1 cellular context compared by ENCODE assay signal in genomic region chr1:230867903-230868735, GRCh38.
TF ChIP-seq lines count a peak whose summit lies in the region.

Gene C1orf198, minus strand, starts transcription at chr1:230868521. Its CDS starts 9 bp downstream, at chr1:230868512.

TF ChIP-seq in HepG2, 621 proteins besides CTCF, POLR2A, EP300 and RAD21 (continued from another document and continues in another):
- TF ChIP-seq ZNF318 (CRISPR knock-in tag; IDR thresholded peaks at IDR 0.05) (no peak), ZNF737 (CRISPR knock-in tag; IDR thresholded peaks at IDR 0.05; ENCODE audit: borderline replicate concordance) (no peak), TCF7L2 (IDR thresholded peaks at IDR 0.05; ENCODE audit: low read depth, low read length) (no peak), ZNF232 (CRISPR knock-in tag; IDR thresholded peaks at IDR 0.05; ENCODE audit: borderline replicate concordance) (no peak), ZNF768 (CRISPR knock-in tag; IDR thresholded peaks at IDR 0.05) (peak; percentile 30; the same call in 1 of the 2 replicates), ZFY (CRISPR knock-in tag; IDR thresholded peaks at IDR 0.05) (peak; percentile 79), ZBTB4 (CRISPR knock-in tag; IDR thresholded peaks at IDR 0.05; ENCODE audit: borderline replicate concordance) (no peak), ZNF17 (CRISPR knock-in tag; IDR thresholded peaks at IDR 0.05) (no peak), KLF9 (CRISPR knock-in tag; IDR thresholded peaks at IDR 0.05; ENCODE audit: low read depth) (no peak), HINFP (CRISPR knock-in tag; IDR thresholded peaks at IDR 0.05; ENCODE audit: low read depth) (0 out of 2 replicates have a peak, but pooled peaks have one; percentile 30), POLR2G (IDR thresholded peaks at IDR 0.05; ENCODE audit: low read depth, low read length) (peak; percentile 71), MIER3 (CRISPR knock-in tag; IDR thresholded peaks at IDR 0.05; ENCODE audit: borderline replicate concordance) (no peak), ZSCAN29 (CRISPR knock-in tag; conservative IDR thresholded peaks at IDR 0.05) (no peak), CHD4 (IDR thresholded peaks at IDR 0.05; ENCODE audit: borderline replicate concordance, low read length) (no peak), HNRNPUL1 (IDR thresholded peaks at IDR 0.05; ENCODE audit: low read depth, low read length) (no peak), ZFX (CRISPR knock-in tag; IDR thresholded peaks at IDR 0.05; ENCODE audit: low read depth) (peak; percentile 70; the same call in 1 of the 2 replicates), HMG20B (CRISPR knock-in tag; conservative IDR thresholded peaks at IDR 0.05) (no peak), TFDP2 (CRISPR knock-in tag; IDR thresholded peaks at IDR 0.05) (no peak; the same call in 1 of the 2 replicates), ZNF484 (CRISPR knock-in tag; IDR thresholded peaks at IDR 0.05; ENCODE audit: borderline replicate concordance, low read depth) (no peak), PBX2 (CRISPR knock-in tag; IDR thresholded peaks at IDR 0.05) (no peak), CCAR2 (optimal IDR thresholded peaks at IDR 0.05; ENCODE audit: low read depth, low read length) (no peak), NR2F1 (CRISPR knock-in tag; IDR thresholded peaks at IDR 0.05) (no peak), DPF2 (CRISPR knock-in tag; IDR thresholded peaks at IDR 0.05; ENCODE audit: borderline replicate concordance, low read depth) (no peak), ETV5 (CRISPR knock-in tag; IDR thresholded peaks at IDR 0.05; ENCODE audit: borderline replicate concordance) (no peak), MXD4 (CRISPR knock-in tag; IDR thresholded peaks at IDR 0.05) (no peak; the same call in 1 of the 2 replicates), PHF8 (CRISPR knock-in tag; IDR thresholded peaks at IDR 0.05) (peak; percentile 70), LCORL (IDR thresholded peaks at IDR 0.05) (no peak), LCORL (CRISPR knock-in tag; IDR thresholded peaks at IDR 0.05) (no peak; the same call in 1 of the 2 replicates)
- TF ChIP-seq, protein P1, sequence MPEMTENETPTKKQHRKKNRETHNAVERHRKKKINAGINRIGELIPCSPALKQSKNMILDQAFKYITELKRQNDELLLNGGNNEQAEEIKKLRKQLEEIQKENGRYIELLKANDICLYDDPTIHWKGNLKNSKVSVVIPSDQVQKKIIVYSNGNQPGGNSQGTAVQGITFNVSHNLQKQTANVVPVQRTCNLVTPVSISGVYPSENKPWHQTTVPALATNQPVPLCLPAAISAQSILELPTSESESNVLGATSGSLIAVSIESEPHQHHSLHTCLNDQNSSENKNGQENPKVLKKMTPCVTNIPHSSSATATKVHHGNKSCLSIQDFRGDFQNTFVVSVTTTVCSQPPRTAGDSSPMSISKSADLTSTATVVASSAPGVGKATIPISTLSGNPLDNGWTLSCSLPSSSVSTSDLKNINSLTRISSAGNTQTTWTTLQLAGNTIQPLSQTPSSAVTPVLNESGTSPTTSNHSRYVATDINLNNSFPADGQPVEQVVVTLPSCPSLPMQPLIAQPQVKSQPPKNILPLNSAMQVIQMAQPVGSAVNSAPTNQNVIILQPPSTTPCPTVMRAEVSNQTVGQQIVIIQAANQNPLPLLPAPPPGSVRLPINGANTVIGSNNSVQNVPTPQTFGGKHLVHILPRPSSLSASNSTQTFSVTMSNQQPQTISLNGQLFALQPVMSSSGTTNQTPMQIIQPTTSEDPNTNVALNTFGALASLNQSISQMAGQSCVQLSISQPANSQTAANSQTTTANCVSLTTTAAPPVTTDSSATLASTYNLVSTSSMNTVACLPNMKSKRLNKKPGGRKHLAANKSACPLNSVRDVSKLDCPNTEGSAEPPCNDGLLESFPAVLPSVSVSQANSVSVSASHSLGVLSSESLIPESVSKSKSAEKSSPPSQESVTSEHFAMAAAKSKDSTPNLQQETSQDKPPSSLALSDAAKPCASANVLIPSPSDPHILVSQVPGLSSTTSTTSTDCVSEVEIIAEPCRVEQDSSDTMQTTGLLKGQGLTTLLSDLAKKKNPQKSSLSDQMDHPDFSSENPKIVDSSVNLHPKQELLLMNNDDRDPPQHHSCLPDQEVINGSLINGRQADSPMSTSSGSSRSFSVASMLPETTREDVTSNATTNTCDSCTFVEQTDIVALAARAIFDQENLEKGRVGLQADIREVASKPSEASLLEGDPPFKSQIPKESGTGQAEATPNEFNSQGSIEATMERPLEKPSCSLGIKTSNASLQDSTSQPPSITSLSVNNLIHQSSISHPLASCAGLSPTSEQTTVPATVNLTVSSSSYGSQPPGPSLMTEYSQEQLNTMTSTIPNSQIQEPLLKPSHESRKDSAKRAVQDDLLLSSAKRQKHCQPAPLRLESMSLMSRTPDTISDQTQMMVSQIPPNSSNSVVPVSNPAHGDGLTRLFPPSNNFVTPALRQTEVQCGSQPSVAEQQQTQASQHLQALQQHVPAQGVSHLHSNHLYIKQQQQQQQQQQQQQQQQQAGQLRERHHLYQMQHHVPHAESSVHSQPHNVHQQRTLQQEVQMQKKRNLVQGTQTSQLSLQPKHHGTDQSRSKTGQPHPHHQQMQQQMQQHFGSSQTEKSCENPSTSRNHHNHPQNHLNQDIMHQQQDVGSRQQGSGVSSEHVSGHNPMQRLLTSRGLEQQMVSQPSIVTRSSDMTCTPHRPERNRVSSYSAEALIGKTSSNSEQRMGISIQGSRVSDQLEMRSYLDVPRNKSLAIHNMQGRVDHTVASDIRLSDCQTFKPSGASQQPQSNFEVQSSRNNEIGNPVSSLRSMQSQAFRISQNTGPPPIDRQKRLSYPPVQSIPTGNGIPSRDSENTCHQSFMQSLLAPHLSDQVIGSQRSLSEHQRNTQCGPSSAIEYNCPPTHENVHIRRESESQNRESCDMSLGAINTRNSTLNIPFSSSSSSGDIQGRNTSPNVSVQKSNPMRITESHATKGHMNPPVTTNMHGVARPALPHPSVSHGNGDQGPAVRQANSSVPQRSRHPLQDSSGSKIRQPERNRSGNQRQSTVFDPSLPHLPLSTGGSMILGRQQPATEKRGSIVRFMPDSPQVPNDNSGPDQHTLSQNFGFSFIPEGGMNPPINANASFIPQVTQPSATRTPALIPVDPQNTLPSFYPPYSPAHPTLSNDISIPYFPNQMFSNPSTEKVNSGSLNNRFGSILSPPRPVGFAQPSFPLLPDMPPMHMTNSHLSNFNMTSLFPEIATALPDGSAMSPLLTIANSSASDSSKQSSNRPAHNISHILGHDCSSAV (CRISPR knock-in tag; IDR thresholded peaks at IDR 0.05; ENCODE audit: borderline replicate concordance), result no peak
- TF ChIP-seq, protein P2, sequence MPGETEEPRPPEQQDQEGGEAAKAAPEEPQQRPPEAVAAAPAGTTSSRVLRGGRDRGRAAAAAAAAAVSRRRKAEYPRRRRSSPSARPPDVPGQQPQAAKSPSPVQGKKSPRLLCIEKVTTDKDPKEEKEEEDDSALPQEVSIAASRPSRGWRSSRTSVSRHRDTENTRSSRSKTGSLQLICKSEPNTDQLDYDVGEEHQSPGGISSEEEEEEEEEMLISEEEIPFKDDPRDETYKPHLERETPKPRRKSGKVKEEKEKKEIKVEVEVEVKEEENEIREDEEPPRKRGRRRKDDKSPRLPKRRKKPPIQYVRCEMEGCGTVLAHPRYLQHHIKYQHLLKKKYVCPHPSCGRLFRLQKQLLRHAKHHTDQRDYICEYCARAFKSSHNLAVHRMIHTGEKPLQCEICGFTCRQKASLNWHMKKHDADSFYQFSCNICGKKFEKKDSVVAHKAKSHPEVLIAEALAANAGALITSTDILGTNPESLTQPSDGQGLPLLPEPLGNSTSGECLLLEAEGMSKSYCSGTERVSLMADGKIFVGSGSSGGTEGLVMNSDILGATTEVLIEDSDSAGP (CRISPR knock-in tag; IDR thresholded peaks at IDR 0.05; ENCODE audit: borderline replicate concordance), result peak; percentile 43; the same call in 1 of the 2 replicates
